In genomic region chr13:110274687-110275086, GRCh38 we compare ENCODE assay signal across 15 cellular contexts. TPM values are rescaled to one million over a fixed set of nuclear protein-coding genes. Genes with fewer than 3 reads are reported as not detected.
DNase-seq lines count a peak whose midpoint lies in the region; ATAC-seq, FAIRE-seq and TF ChIP-seq lines count a peak whose summit lies in the region.
"Had no signal": no experiment of that assay in that cellular context is flagged by ENCODE, and none has a peak within 500 bp of the region (broad histone marks: within the 10 kb centered on the region; RNA-seq: fewer than 3 reads in every experiment).

No MANE protein-coding gene starts in this region.

- H3K36me3 ChIP-seq in bronchial epithelial cell (ENCODE audit: control insufficient read depth, insufficient read depth, low read length) (no peaks in the 10 kb centered on the region), aorta (ENCODE audit: control insufficient read depth in 1 of 2, insufficient read depth in 2 of 2, low read length in 1 of 2) (peaks cover 0 to 10% of the 10 kb centered on the region in 2 donors), small intestine (ENCODE audit: control insufficient read depth in 2 of 2, insufficient read depth in 2 of 2, low read length in 2 of 2) (no peaks in the 10 kb centered on the region)

- peak; percentile 40 for TF ChIP-seq CTCF in bronchial epithelial cell (IDR thresholded peaks at IDR 0.05; ENCODE audit: insufficient read depth, low read length, severe bottlenecking)

- ATAC-seq in right cardiac atrium (peak; percentile 14 to 27), aorta (ENCODE audit: low FRiP score) (no peak)
- ATAC-seq: mucosa of descending colon, sciatic nerve had no signal

- FAIRE-seq in bronchial epithelial cell (lab: Jason Lieb, UNC) = no peak
- no peak for FAIRE-seq in small intestine (lab: Jason Lieb, UNC)
- FAIRE-seq: G401.6 had no signal

- DNase-seq in SIG-M5 treated with dmso at 0.1 percent for 504 hours (lab: John Stamatoyannopoulos, UW; ENCODE audit: unreplicated experiment) (peak; percentile 4), SIG-M5 (lab: John Stamatoyannopoulos, UW) (no peak), bronchial epithelial cell (ENCODE audit: low read depth) (peak; percentile 1), right cardiac atrium (peak in 1 of 3 donors; percentile 69), aorta (no peak), small intestine (no peak), amniotic stem cell (lab: John Stamatoyannopoulos, UW) (no peak), SHP77 treated with DMSO at 0.1 percent for 48 hours (lab: John Stamatoyannopoulos, UW) (no peak)
- DNase-seq: activated CD4-positive, alpha-beta T cell treated with anti-CD3 and anti-CD28 coated beads, Interleukin-2, amount 10 ng/mL, durations not matched to agents 24 days and 14 days; activated naive CD4-positive, alpha-beta T cell treated with anti-CD3 and anti-CD28 coated beads, Interleukin-2, amount 50 U/mL, for 16 hours; GOT3; mucosa of descending colon; NCI-H524 treated with DMSO at 0.1 percent for 48 hours had no signal

- H3K4me1 ChIP-seq in right cardiac atrium (ENCODE audit: control insufficient read depth, insufficient read depth, low read length) (peaks cover 14% of the 10 kb centered on the region), aorta (ENCODE audit: control insufficient read depth in 1 of 2, insufficient read depth in 2 of 2, low read length in 2 of 2) (peaks cover 0 to under 1% of the 10 kb centered on the region in 2 donors), small intestine (ENCODE audit: control insufficient read depth in 2 of 2, insufficient read depth in 1 of 2, low read depth in 1 of 2, low read length in 1 of 2) (no peaks in the 10 kb centered on the region)

- H3K27me3 ChIP-seq in bronchial epithelial cell (ENCODE audit: control insufficient read depth, insufficient read depth, low read length) (no peaks in the 10 kb centered on the region), right cardiac atrium (ENCODE audit: control insufficient read depth, insufficient read depth) (no peaks in the 10 kb centered on the region), aorta (ENCODE audit: control insufficient read depth in 1 of 2, insufficient read depth in 2 of 2, low read length in 1 of 2) (no peaks in the 10 kb centered on the region), small intestine (ENCODE audit: control insufficient read depth in 2 of 2, insufficient read depth in 2 of 2, low read length in 2 of 2) (no peaks in the 10 kb centered on the region)

- H3K9me3 ChIP-seq in right cardiac atrium (ENCODE audit: control insufficient read depth, low read length) (no peaks in the 10 kb centered on the region), aorta (ENCODE audit: control insufficient read depth, low read length) (no peaks in the 10 kb centered on the region), small intestine (ENCODE audit: control insufficient read depth, low read depth) (no peaks in the 10 kb centered on the region)
- H3K9me3 ChIP-seq: mucosa of descending colon had no signal

- H3K4me3 ChIP-seq in bronchial epithelial cell (ENCODE audit: low read depth, low read length) (no peak overlapping the region), right cardiac atrium (ENCODE audit: low read length) (no peak overlapping the region), aorta (ENCODE audit: low read length in 2 of 2) (no peak overlapping the region), small intestine (ENCODE audit: low read depth in 1 of 2, low read length in 2 of 2) (no peak overlapping the region)
- H3K4me3 ChIP-seq: mucosa of descending colon had no signal

- H3K27ac ChIP-seq in right cardiac atrium (ENCODE audit: low read length) (no peak overlapping the region), aorta (ENCODE audit: low read depth in 1 of 2, low read length in 2 of 2) (peak overlapping the region; percentile 5 to 6), small intestine (ENCODE audit: low read depth in 1 of 2, low read length in 1 of 2) (no peak overlapping the region)

- WGBS in right cardiac atrium = 48% methylated on average over 5 of the region's 5 CpGs
- 4 to 9% methylated on average over 5 of the region's 5 CpGs for WGBS in aorta, 2 donors
- 68 to 79% (median 74%) methylated on average over 5 of the region's 5 CpGs for WGBS in small intestine, 3 donors

- intact Hi-C loops in right cardiac atrium (cut with DNase I) = no loop called here
- intact Hi-C loops in aorta (cut with DNase I) = no loop called here

RNA-seq across cellular contexts. Expression of gene COL4A1, which starts 32.3 kb away (rescaled TPM):
- total RNA-seq in bronchial epithelial cell = 3.6 and 7.4 TPM in 2 replicates
- total RNA-seq in right cardiac atrium = 100 to 1,000 TPM in 3 of 4 donors, 10 to 100 TPM in 1; 91.9 to 267 (median 118) TPM
- polyA plus RNA-seq in right cardiac atrium = 69.8 TPM
- 100 to 1,000 TPM; 564 to 910 TPM for total RNA-seq in aorta
- polyA plus RNA-seq in aorta = 100 to 1,000 TPM in 1 of 2 donors, 10 to 100 TPM in 1; 73.3 to 379 TPM
- polyA plus RNA-seq in small intestine = 10 to 100 TPM in 1 of 3 donors, 1 to 10 TPM in 2; 3.1 to 58.5 (median 5.9) TPM
- total RNA-seq: activated CD4-positive, alpha-beta T cell treated with anti-CD3 and anti-CD28 coated beads, Interleukin-2, amount 10 ng/mL, durations not matched to agents 24 days and 14 days had no signal

RNA-seq across cellular contexts. Expression of gene COL4A2, which starts 32.4 kb away (rescaled TPM):
- 7.6 and 21.4 TPM in 2 replicates for total RNA-seq in bronchial epithelial cell
- total RNA-seq in right cardiac atrium = 100 to 1,000 TPM in 3 of 4 donors, 10 to 100 TPM in 1; 84.7 to 268 (median 123) TPM
- polyA plus RNA-seq in right cardiac atrium = 101 TPM
- 1,000 to 10,000 TPM in 1 of 2 donors, 100 to 1,000 TPM in 1; 693 to 1,110 TPM for total RNA-seq in aorta
- 100 to 1,000 TPM; 117 to 670 TPM for polyA plus RNA-seq in aorta
- polyA plus RNA-seq in small intestine = 10 to 100 TPM; 42.3 to 76.7 (median 52.4) TPM
- total RNA-seq: activated CD4-positive, alpha-beta T cell treated with anti-CD3 and anti-CD28 coated beads, Interleukin-2, amount 10 ng/mL, durations not matched to agents 24 days and 14 days had no signal

Comparison
In these comparisons a context has a peak if more than half of its experiments do, and no peak if none do; other contexts are left out.
1. DNase-seq: peak in SIG-M5 treated with dmso at 0.1 percent for 504 hours (single experiment) and bronchial epithelial cell (single experiment); none in SIG-M5 (single experiment), aorta (0 of 2), small intestine (single experiment), amniotic stem cell (single experiment) and SHP77 treated with DMSO at 0.1 percent for 48 hours (single experiment).
2. H3K27ac ChIP-seq: peak in aorta (2 of 2); none in right cardiac atrium (single experiment) and small intestine (0 of 2).
3. RNA of gene COL4A1, which starts 32.3 kb away (total RNA-seq): 564 to 910 TPM in aorta and 91.9 to 267 TPM in right cardiac atrium; 3.6 to 7.4 TPM in bronchial epithelial cell; every median in the first group is over 10 times any median in the second.